In genomic region chr6:32154514-32155161, GRCh38 we compare ENCODE assay signal across 8 cellular contexts. TPM values are rescaled to one million over a fixed set of nuclear protein-coding genes. Genes with fewer than 3 reads are reported as not detected.
DNase-seq lines count a peak whose midpoint lies in the region; ATAC-seq and TF ChIP-seq lines count a peak whose summit lies in the region.

No MANE protein-coding gene starts in this region.

- H3K9me3 ChIP-seq in MG63 = no peaks in the 10 kb centered on the region
- no peaks in the 10 kb centered on the region for H3K9me3 ChIP-seq in adrenal gland (replicated peaks in 1 of 3)
- H3K9me3 ChIP-seq in left ventricle myocardium inferior (replicated peaks) = no peaks in the 10 kb centered on the region

- H3K36me3 ChIP-seq in MG63 (no peaks in the 10 kb centered on the region), adrenal gland (replicated peaks in 1 of 2) (peaks cover 0 to 34% of the 10 kb centered on the region in 2 donors), left ventricle myocardium inferior (peaks cover 36% of the 10 kb centered on the region)

- H3K4me1 ChIP-seq in adrenal gland (replicated peaks in 1 of 2) (peaks cover 14 to 20% of the 10 kb centered on the region in 2 donors), left ventricle myocardium inferior (peaks cover 39% of the 10 kb centered on the region)

- H3K4me1 Mint-ChIP-seq in progenitor cell of endocrine pancreas (ENCODE audit: low read depth) = peaks cover 28% of the 10 kb centered on the region

- peaks cover 13% of the 10 kb centered on the region for H3K27me3 Mint-ChIP-seq in progenitor cell of endocrine pancreas

- H3K27ac ChIP-seq in adrenal gland = peak overlapping the region; percentile 73 to 94 (median 86)
- peak overlapping the region; percentile 94 for H3K27ac ChIP-seq in left ventricle myocardium inferior (replicated peaks)

- ATAC-seq in GM21619 (IDR thresholded peaks at IDR 0.05; ENCODE audit: unreplicated experiment) = no peak

- peak overlapping the region; percentile 99 for H3K4me3 Mint-ChIP-seq in progenitor cell of endocrine pancreas (ENCODE audit: low read depth)

- no peaks in the 10 kb centered on the region for H3K27me3 ChIP-seq in MG63
- no peaks in the 10 kb centered on the region for H3K27me3 ChIP-seq in adrenal gland
- H3K27me3 ChIP-seq in left ventricle myocardium inferior (ENCODE audit: low read depth) = peaks cover 22% of the 10 kb centered on the region

- peaks cover 17% of the 10 kb centered on the region for H3K36me3 Mint-ChIP-seq in progenitor cell of endocrine pancreas (ENCODE audit: insufficient read depth)

- DNase-seq in AG09309 (ENCODE audit: low read depth) (no peak), GM19238 (ENCODE audit: insufficient read length, low spot score) (peak; percentile 87), MG63 (peak; percentile 45), SKM-1 treated with dmso at 0.1 percent for 144 hours (lab: John Stamatoyannopoulos, UW; ENCODE audit: unreplicated experiment) (peak; percentile 41), adrenal gland (peak; percentile 70 to 88 (median 75)), left ventricle myocardium inferior (peak; percentile 45), progenitor cell of endocrine pancreas (ENCODE audit: low spot score, unreplicated experiment) (peak; percentile 59)

- TF ChIP-seq CTCF in AG09309 (IDR thresholded peaks at IDR 0.05; ENCODE audit: control insufficient read depth, insufficient read depth, low read depth, low read length, missing control alignments) (peak; percentile 57), adrenal gland (IDR thresholded peaks at IDR 0.05) (peak; percentile 12 to 73 (median 64)), left ventricle myocardium inferior (IDR thresholded peaks at IDR 0.05; ENCODE audit: borderline replicate concordance) (peak; percentile 63), progenitor cell of endocrine pancreas (IDR thresholded peaks at IDR 0.05; ENCODE audit: unreplicated experiment) (peak; percentile 63)

- no peak for TF ChIP-seq POLR2A in adrenal gland (IDR thresholded peaks at IDR 0.05)

- H3K27ac Mint-ChIP-seq in progenitor cell of endocrine pancreas = peak overlapping the region; percentile 98

- H3K9me3 Mint-ChIP-seq in progenitor cell of endocrine pancreas (ENCODE audit: low read depth) = no peaks in the 10 kb centered on the region

- 4 to 17% (median 6%) methylated on average over 6 to 34 of the region's 34 CpGs for WGBS in adrenal gland, 4 donors

- intact Hi-C loops in adrenal gland (cut with DNase I) = loop anchor here in 1 of 2 donors (5.0 kb wide), 1 partner anchor 37 kb away; no protein-coding TSS in a partner anchor
- intact Hi-C loops in left ventricle myocardium inferior (cut with micrococcal nuclease) = no loop called here

- peak overlapping the region; percentile 80 for H3K4me3 ChIP-seq in AG09309 (ENCODE audit: control insufficient read depth, low read depth, low read length)
- peak overlapping the region; percentile 76 for H3K4me3 ChIP-seq in MG63
- H3K4me3 ChIP-seq in adrenal gland = peak overlapping the region; percentile 62 to 89 (median 76)
- peak overlapping the region; percentile 82 for H3K4me3 ChIP-seq in left ventricle myocardium inferior

RNA-seq across cellular contexts. Expression of gene PPT2, which starts 0.7 kb away (rescaled TPM):
- total RNA-seq in MG63 (2014; rRNA removed; shearing (Covaris generic); ENCODE audit: low replicate concordance) = 2.9 and 5.9 TPM in 2 replicates
- total RNA-seq in adrenal gland (10 to 100 TPM; 10.4 to 33.6 (median 27.0) TPM), left ventricle myocardium inferior (23.4 TPM), progenitor cell of endocrine pancreas (75.5 and 80.8 TPM in 2 replicates)
- 10 to 100 TPM; 15.8 to 19.9 (median 16.5) TPM for polyA plus RNA-seq in adrenal gland

RNA-seq across cellular contexts. Expression of gene PRRT1, which starts 2.9 kb away (rescaled TPM):
- not detected in 2 replicates for total RNA-seq in MG63 (2014; rRNA removed; shearing (Covaris generic); ENCODE audit: low replicate concordance)
- total RNA-seq in adrenal gland (1 to 10 TPM in 6 of 8 donors, under 1 TPM in 1, not detected in 1; 0.66 to 4.8 (median 2.0) TPM), left ventricle myocardium inferior (1.0 TPM), progenitor cell of endocrine pancreas (2.9 and 3.3 TPM in 2 replicates)
- polyA plus RNA-seq in adrenal gland = 10 to 100 TPM in 2 of 3 donors, 1 to 10 TPM in 1; 1.6 to 26.0 (median 14.7) TPM

RNA-seq across cellular contexts. Expression of gene EGFL8, which starts 9.8 kb away (rescaled TPM):
- total RNA-seq in MG63 (2014; rRNA removed; shearing (Covaris generic); ENCODE audit: low replicate concordance) = 1.0 and 2.8 TPM in 2 replicates
- total RNA-seq in adrenal gland = 10 to 100 TPM in 2 of 8 donors, 1 to 10 TPM in 6; 1.3 to 22.1 (median 7.5) TPM
- 100 to 1,000 TPM in 1 of 3 donors, 10 to 100 TPM in 1, 1 to 10 TPM in 1; 4.6 to 103 (median 54.4) TPM for polyA plus RNA-seq in adrenal gland
- 9.2 TPM for total RNA-seq in left ventricle myocardium inferior
- total RNA-seq in progenitor cell of endocrine pancreas = 68.3 and 83.1 TPM in 2 replicates

RNA-seq across cellular contexts. Expression of gene AGPAT1, which starts 21.2 kb away (rescaled TPM):
- 22.8 and 24.8 TPM in 2 replicates for total RNA-seq in MG63 (2014; rRNA removed; shearing (Covaris generic); ENCODE audit: low replicate concordance)
- 10 to 100 TPM; 51.9 to 91.9 (median 70.2) TPM for total RNA-seq in adrenal gland
- polyA plus RNA-seq in adrenal gland = 10 to 100 TPM; 63.5 to 75.8 (median 70.1) TPM
- 43.0 TPM for total RNA-seq in left ventricle myocardium inferior
- total RNA-seq in progenitor cell of endocrine pancreas = 94.1 and 102 TPM in 2 replicates

RNA-seq across cellular contexts. Expression of gene RNF5, which starts 23.6 kb away (rescaled TPM):
- total RNA-seq in MG63 (2014; rRNA removed; shearing (Covaris generic); ENCODE audit: low replicate concordance) = 28.7 and 38.3 TPM in 2 replicates
- total RNA-seq in adrenal gland = 100 to 1,000 TPM in 6 of 8 donors, 10 to 100 TPM in 2; 90.6 to 146 (median 116) TPM
- polyA plus RNA-seq in adrenal gland = 100 to 1,000 TPM in 1 of 3 donors, 10 to 100 TPM in 2; 47.2 to 120 (median 93.2) TPM
- total RNA-seq in left ventricle myocardium inferior = 76.0 TPM
- 91.2 and 92.2 TPM in 2 replicates for total RNA-seq in progenitor cell of endocrine pancreas
